ENCODE assay signal across 18 cellular contexts in genomic region chr2:181317511-181317910, GRCh38.
DNase-seq lines count a peak whose midpoint lies in the region; ATAC-seq and TF ChIP-seq lines count a peak whose summit lies in the region.
"Had no signal": no experiment of that assay in that cellular context is flagged by ENCODE, and none has a peak within 500 bp of the region (broad histone marks: within the 10 kb centered on the region; RNA-seq: fewer than 3 reads in every experiment).

No MANE protein-coding gene starts in this region.

- no peak overlapping the region for H2BK5ac ChIP-seq in mesenchymal stem cell (ENCODE audit: low read depth, low read length, poor library complexity, severe bottlenecking)

- POLR2A ChIA-PET in activated CD8-positive, alpha-beta T cell treated with anti-CD3 and anti-CD28 coated beads for 36 hours (lab: Charles Lee) = interaction anchor here (0.9 to 1.0 kb wide), 2 partner anchors 10 to 140 kb away, joined by 3 read pairs; partner anchors contain the start of gene ITGA4
- POLR2A ChIA-PET in activated CD8-positive, alpha-beta T cell treated with anti-CD3 and anti-CD28 coated beads, Interleukin-2, amount 10 ng/mL, durations not matched to agents 7 days and 5 days (lab: Charles Lee) = interaction anchor here (0.6 kb wide), 1 partner anchor 12 kb away, joined by 3 read pairs; no protein-coding TSS in a partner anchor
- POLR2A ChIA-PET in activated naive CD8-positive, alpha-beta T cell treated with anti-CD3 and anti-CD28 coated beads, Interleukin-2, amount 10 ng/mL, durations not matched to agents 7 days and 5 days (lab: Charles Lee) = interaction anchor here (0.6 kb wide), 1 partner anchor 117 kb away, joined by 3 read pairs; no protein-coding TSS in a partner anchor

- TF ChIP-seq CTCF in activated CD8-positive, alpha-beta T cell treated with anti-CD3 and anti-CD28 coated beads for 36 hours (IDR thresholded peaks at IDR 0.05) = no peak

- H3K4me1 ChIP-seq in GM23248 (ENCODE audit: insufficient read depth) (peaks cover 11% of the 10 kb centered on the region; the same call in 1 of the 2 replicates), mesenchymal stem cell (ENCODE audit: control insufficient read depth, insufficient read depth, low read depth, low read length) (no peaks in the 10 kb centered on the region)
- H3K4me1 ChIP-seq: Caco-2 had no signal

- H2AFZ ChIP-seq in GM23248 (no peak overlapping the region), mesenchymal stem cell (ENCODE audit: low read depth, low read length) (no peak overlapping the region)

- no peaks in the 10 kb centered on the region for H3K79me2 ChIP-seq in GM23248 (ENCODE audit: insufficient read depth)

- no peak overlapping the region for H2BK15ac ChIP-seq in mesenchymal stem cell (ENCODE audit: low read depth, poor library complexity, severe bottlenecking)

- H3K27me3 ChIP-seq in GM23248 (replicated peaks; ENCODE audit: insufficient read depth) (no peaks in the 10 kb centered on the region), mesenchymal stem cell (ENCODE audit: control insufficient read depth in 1 of 2, insufficient read depth in 1 of 2, low read length in 2 of 2) (no peaks in the 10 kb centered on the region)

- H3K36me3 ChIP-seq in GM23248 (ENCODE audit: low read depth) (no peaks in the 10 kb centered on the region), mesenchymal stem cell (ENCODE audit: control insufficient read depth in 1 of 2, insufficient read depth in 2 of 2, low read depth in 1 of 2, low read length in 2 of 2) (no peaks in the 10 kb centered on the region)

- H4K20me1 ChIP-seq in GM23248 (ENCODE audit: insufficient read depth) = no peaks in the 10 kb centered on the region

- H3K27me3 Mint-ChIP-seq in activated CD8-positive, alpha-beta T cell treated with anti-CD3 and anti-CD28 coated beads for 36 hours = no peaks in the 10 kb centered on the region
- H3K27me3 Mint-ChIP-seq in activated CD8-positive, alpha-beta T cell treated with anti-CD3 and anti-CD28 coated beads, Interleukin-2, amount 10 ng/mL, durations not matched to agents 7 days and 5 days (ENCODE audit: low read depth) = no peaks in the 10 kb centered on the region
- no peaks in the 10 kb centered on the region for H3K27me3 Mint-ChIP-seq in activated naive CD8-positive, alpha-beta T cell treated with anti-CD3 and anti-CD28 coated beads, Interleukin-2, amount 10 ng/mL, durations not matched to agents 7 days and 5 days
- H3K27me3 Mint-ChIP-seq: CD4-positive, CD25-positive, alpha-beta regulatory T cell had no signal

- CTCF ChIA-PET in activated CD8-positive, alpha-beta T cell treated with anti-CD3 and anti-CD28 coated beads for 36 hours (lab: Charles Lee) = interaction anchor here (0.9 to 1.4 kb wide), 4 partner anchors 26 to 213 kb away, joined by 3 to 5 read pairs (median 4); partner anchors contain the start of gene ITGA4
- CTCF ChIA-PET in activated CD8-positive, alpha-beta T cell treated with anti-CD3 and anti-CD28 coated beads, Interleukin-2, amount 10 ng/mL, durations not matched to agents 7 days and 5 days (lab: Charles Lee) = interaction anchor here (0.8 to 2.2 kb wide), 5 partner anchors 10 to 149 kb away, joined by 3 to 8 read pairs (median 6); no protein-coding TSS in a partner anchor

- intact Hi-C loops in activated CD8-positive, alpha-beta T cell treated with anti-CD3 and anti-CD28 coated beads for 36 hours (cut with micrococcal nuclease) = no loop called here

- no peak overlapping the region for H4K91ac ChIP-seq in mesenchymal stem cell (ENCODE audit: low read length)

- peak overlapping the region; percentile 60 for H3K27ac Mint-ChIP-seq in activated CD8-positive, alpha-beta T cell treated with anti-CD3 and anti-CD28 coated beads for 36 hours
- no peak overlapping the region for H3K27ac Mint-ChIP-seq in activated CD8-positive, alpha-beta T cell treated with anti-CD3 and anti-CD28 coated beads, Interleukin-2, amount 10 ng/mL, durations not matched to agents 7 days and 5 days
- no peak overlapping the region for H3K27ac Mint-ChIP-seq in activated naive CD8-positive, alpha-beta T cell treated with anti-CD3 and anti-CD28 coated beads, Interleukin-2, amount 10 ng/mL, durations not matched to agents 7 days and 5 days
- H3K27ac Mint-ChIP-seq: CD4-positive, CD25-positive, alpha-beta regulatory T cell had no signal

- 34 to 44% methylated on average over 3 of the region's 3 CpGs for WGBS in GM23248 (ENCODE audit: low coverage in 1 of 2, low lambda C conversion rate in 2 of 2, missing lambda C conversion rate in 2 of 2), 2 experiments
- no CpG with 5 or more reads among the region's 3 CpGs for WGBS in mesenchymal stem cell

- no peak overlapping the region for H3K4me3 Mint-ChIP-seq in activated CD8-positive, alpha-beta T cell treated with anti-CD3 and anti-CD28 coated beads for 36 hours
- no peak overlapping the region for H3K4me3 Mint-ChIP-seq in activated CD8-positive, alpha-beta T cell treated with anti-CD3 and anti-CD28 coated beads, Interleukin-2, amount 10 ng/mL, durations not matched to agents 7 days and 5 days
- H3K4me3 Mint-ChIP-seq in activated naive CD8-positive, alpha-beta T cell treated with anti-CD3 and anti-CD28 coated beads, Interleukin-2, amount 10 ng/mL, durations not matched to agents 7 days and 5 days = peak overlapping the region; percentile 33
- H3K4me3 Mint-ChIP-seq: CD4-positive, CD25-positive, alpha-beta regulatory T cell had no signal

- H3K4ac ChIP-seq in mesenchymal stem cell (ENCODE audit: low read depth in 1 of 2, low read length in 2 of 2) = no peak overlapping the region

- no peak overlapping the region for H3K9ac ChIP-seq in GM23248
- H3K9ac ChIP-seq in mesenchymal stem cell (ENCODE audit: low read length) = peak overlapping the region; percentile 49

- in situ Hi-C loops in GM23248 (cut with MboI) = no loop called here

- H3K18ac ChIP-seq in mesenchymal stem cell (ENCODE audit: low read depth in 1 of 2, low read length in 2 of 2) = no peak overlapping the region

- H3K9me2 ChIP-seq in GM23248 (ENCODE audit: insufficient read depth) = no peaks in the 10 kb centered on the region

- H2AK5ac ChIP-seq in mesenchymal stem cell (ENCODE audit: low read length, severe bottlenecking) = no peak overlapping the region

- peaks cover 50% of the 10 kb centered on the region for H3K4me1 Mint-ChIP-seq in activated CD8-positive, alpha-beta T cell treated with anti-CD3 and anti-CD28 coated beads for 36 hours (ENCODE audit: low read depth)
- peaks cover 25% of the 10 kb centered on the region for H3K4me1 Mint-ChIP-seq in activated CD8-positive, alpha-beta T cell treated with anti-CD3 and anti-CD28 coated beads, Interleukin-2, amount 10 ng/mL, durations not matched to agents 7 days and 5 days (ENCODE audit: low read depth)
- peaks cover 30% of the 10 kb centered on the region for H3K4me1 Mint-ChIP-seq in activated naive CD8-positive, alpha-beta T cell treated with anti-CD3 and anti-CD28 coated beads, Interleukin-2, amount 10 ng/mL, durations not matched to agents 7 days and 5 days

- no peak overlapping the region for H4K8ac ChIP-seq in mesenchymal stem cell (ENCODE audit: low read length)

- no peak overlapping the region for H2BK120ac ChIP-seq in mesenchymal stem cell (ENCODE audit: low read depth, low read length)

- H3F3A ChIP-seq in GM23248 (ENCODE audit: insufficient read depth) = no peaks in the 10 kb centered on the region

- peaks cover 5% of the 10 kb centered on the region for H3K36me3 Mint-ChIP-seq in activated CD8-positive, alpha-beta T cell treated with anti-CD3 and anti-CD28 coated beads for 36 hours (ENCODE audit: low read depth)
- peaks cover 7% of the 10 kb centered on the region for H3K36me3 Mint-ChIP-seq in activated CD8-positive, alpha-beta T cell treated with anti-CD3 and anti-CD28 coated beads, Interleukin-2, amount 10 ng/mL, durations not matched to agents 7 days and 5 days (ENCODE audit: low read depth)
- peaks cover 12% of the 10 kb centered on the region for H3K36me3 Mint-ChIP-seq in activated naive CD8-positive, alpha-beta T cell treated with anti-CD3 and anti-CD28 coated beads, Interleukin-2, amount 10 ng/mL, durations not matched to agents 7 days and 5 days

- H3K9me3 ChIP-seq in GM23248 (ENCODE audit: low read depth) = no peaks in the 10 kb centered on the region
- H3K9me3 ChIP-seq in mesenchymal stem cell (ENCODE audit: control insufficient read depth, low read length) = no peaks in the 10 kb centered on the region
- H3K9me3 ChIP-seq: Caco-2 had no signal

- H3K14ac ChIP-seq in mesenchymal stem cell (ENCODE audit: low read length in 2 of 2) = no peak overlapping the region

- no peaks in the 10 kb centered on the region for H3K9me3 Mint-ChIP-seq in activated CD8-positive, alpha-beta T cell treated with anti-CD3 and anti-CD28 coated beads for 36 hours
- peaks cover 6% of the 10 kb centered on the region for H3K9me3 Mint-ChIP-seq in activated CD8-positive, alpha-beta T cell treated with anti-CD3 and anti-CD28 coated beads, Interleukin-2, amount 10 ng/mL, durations not matched to agents 7 days and 5 days (ENCODE audit: insufficient read depth)
- H3K9me3 Mint-ChIP-seq in activated naive CD8-positive, alpha-beta T cell treated with anti-CD3 and anti-CD28 coated beads, Interleukin-2, amount 10 ng/mL, durations not matched to agents 7 days and 5 days = peaks cover 1% of the 10 kb centered on the region

- no peak overlapping the region for H3K27ac ChIP-seq in GM23248
- no peak overlapping the region for H3K27ac ChIP-seq in mesenchymal stem cell (ENCODE audit: low read length, poor library complexity, severe bottlenecking)

- H3K4me3 ChIP-seq in GM23248 = no peak overlapping the region
- no peak overlapping the region for H3K4me3 ChIP-seq in mesenchymal stem cell (ENCODE audit: insufficient read depth in 1 of 2, low read depth in 1 of 2, low read length in 2 of 2)

- H3K79me1 ChIP-seq in mesenchymal stem cell (replicated peaks; ENCODE audit: low read length, poor library complexity, severe bottlenecking) = no peaks in the 10 kb centered on the region

- H3K4me2 ChIP-seq in GM23248 (ENCODE audit: unreplicated experiment) (no peak overlapping the region), mesenchymal stem cell (ENCODE audit: low read length, poor library complexity, severe bottlenecking) (no peak overlapping the region)

- ATAC-seq in activated CD8-positive, alpha-beta T cell treated with anti-CD3 and anti-CD28 coated beads for 36 hours = no peak
- ATAC-seq in activated CD8-positive, alpha-beta T cell treated with anti-CD3 and anti-CD28 coated beads, Interleukin-2, amount 10 ng/mL, durations not matched to agents 7 days and 5 days = no peak
- ATAC-seq in activated naive CD8-positive, alpha-beta T cell treated with anti-CD3 and anti-CD28 coated beads, Interleukin-2, amount 10 ng/mL, durations not matched to agents 7 days and 5 days (ENCODE audit: low read depth) = no peak
- ATAC-seq in GM18519 (IDR thresholded peaks at IDR 0.05; ENCODE audit: low FRiP score, unreplicated experiment) = no peak

- H3K23ac ChIP-seq in mesenchymal stem cell (ENCODE audit: low read length in 2 of 2) = no peak overlapping the region

- no peak for DNase-seq in activated CD8-positive, alpha-beta T cell treated with anti-CD3 and anti-CD28 coated beads for 36 hours
- DNase-seq in activated CD8-positive, alpha-beta T cell treated with anti-CD3 and anti-CD28 coated beads, Interleukin-2, amount 10 ng/mL, durations not matched to agents 7 days and 5 days = no peak
- DNase-seq in GM23248 (peak; percentile 6), mesenchymal stem cell (no peak), NCI-H146 treated with DMSO at 0.1 percent for 48 hours (lab: John Stamatoyannopoulos, UW; ENCODE audit: unreplicated experiment) (no peak)
- DNase-seq in activated naive CD8-positive, alpha-beta T cell treated with anti-CD3 and anti-CD28 coated beads, Interleukin-2, amount 10 ng/mL, durations not matched to agents 7 days and 5 days = no peak
- no peak for DNase-seq in activated CD4-positive, alpha-beta T cell treated with anti-CD3 and anti-CD28 coated beads, Interleukin-2, amount 50 U/mL, for 48 hours
- DNase-seq: AML-193; Caco-2; CD4-positive, CD25-positive, alpha-beta regulatory T cell; DMS53; H7; NCI-H1105 treated with DMSO at 0.1 percent for 48 hours; NCI-H187; NCI-H345; NCI-H526; SHP77 treated with DMSO at 0.1 percent for 48 hours had no signal

- H2BK12ac ChIP-seq in mesenchymal stem cell (ENCODE audit: low read length in 2 of 2) = no peak overlapping the region
